In genomic region chrX:103549920-103550319, GRCh38 we compare ENCODE assay signal across 1 cellular context.
A peak's percentile ranks its signal among the peaks of the same experiment; 100 is the strongest.
TF ChIP-seq lines count a peak whose summit lies in the region.

No MANE protein-coding gene starts in this region.

TF ChIP-seq in K562, 482 proteins besides CTCF, POLR2A, EP300 and RAD21:
- peak; percentile 62 for TF ChIP-seq RFX1 (IDR thresholded peaks at IDR 0.05)
- no peak for TF ChIP-seq POLR3A (IDR thresholded peaks at IDR 0.05; ENCODE audit: borderline replicate concordance, extremely low read depth, insufficient read depth, insufficient read length)
- TF ChIP-seq ZNF644 (tag; IDR thresholded peaks at IDR 0.05; ENCODE audit: low read depth): no peak
- no peak for TF ChIP-seq TAF15 (IDR thresholded peaks at IDR 0.05; ENCODE audit: low read depth, low read length)
